8 cellular contexts compared by ENCODE assay signal in the genomic region with DNA sequence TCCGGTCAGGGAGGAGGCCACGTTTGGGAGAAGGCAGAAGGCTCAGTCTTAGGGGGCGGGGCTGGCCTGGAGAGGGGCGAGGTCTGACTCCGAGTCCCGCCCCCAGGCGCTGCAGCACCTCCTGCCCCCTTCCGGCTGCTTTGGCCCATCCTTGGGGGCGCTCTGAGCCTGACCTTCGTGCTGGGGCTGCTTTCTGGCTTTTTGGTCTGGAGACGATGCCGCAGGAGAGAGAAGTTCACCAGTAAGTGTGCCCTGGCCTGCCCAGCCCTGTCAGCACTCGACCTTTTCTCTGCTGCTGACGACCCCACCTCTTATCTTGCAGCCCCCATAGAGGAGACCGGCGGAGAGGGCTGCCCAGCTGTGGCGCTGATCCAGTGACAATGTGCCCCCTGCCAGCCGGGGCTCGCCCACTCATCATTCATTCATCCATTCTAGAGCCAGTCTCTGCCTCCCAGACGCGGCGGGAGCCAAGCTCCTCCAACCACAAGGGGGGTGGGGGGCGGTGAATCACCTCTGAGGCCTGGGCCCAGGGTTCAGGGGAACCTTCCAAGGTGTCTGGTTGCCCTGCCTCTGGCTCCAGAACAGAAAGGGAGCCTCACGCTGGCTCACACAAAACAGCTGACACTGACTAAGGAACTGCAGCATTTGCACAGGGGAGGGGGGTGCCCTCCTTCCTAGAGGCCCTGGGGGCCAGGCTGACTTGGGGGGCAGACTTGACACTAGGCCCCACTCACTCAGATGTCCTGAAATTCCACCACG. TPM values are rescaled to one million over a fixed set of nuclear protein-coding genes. Genes with fewer than 3 reads are reported as not detected.
A peak's percentile ranks its signal among the peaks of the same experiment; 100 is the strongest.
DNase-seq lines count a peak whose midpoint lies in the region; ATAC-seq and TF ChIP-seq lines count a peak whose summit lies in the region.

No MANE protein-coding gene starts in this region.

- DNase-seq in COLO668 (lab: John Stamatoyannopoulos, UW; ENCODE audit: unreplicated experiment) (peak; percentile 73), HS-27A (ENCODE audit: low read depth) (peak; percentile 96), SK-N-MC (ENCODE audit: low read depth, low spot score) (no peak), germinal center (ENCODE audit: low spot score) (peak; percentile 82), osteoblast (ENCODE audit: insufficient read length, low spot score, missing footprints) (peak; percentile 98)
- peak; percentile 81 for DNase-seq in activated naive CD4-positive, alpha-beta T cell treated with Interleukin-2 at 50 U/mL for 16 hours

- no peak for ATAC-seq in HG03439 (IDR thresholded peaks at IDR 0.05; ENCODE audit: unreplicated experiment)

- H3K4me1 ChIP-seq in osteoblast (ENCODE audit: insufficient read depth, low read length) (peaks cover 20% of the 10 kb centered on the region), thymus (ENCODE audit: control insufficient read depth, insufficient read depth, low read length) (peaks cover 38% of the 10 kb centered on the region)

- H3K9me3 ChIP-seq in SK-N-MC (ENCODE audit: low read depth, low read length) (no peaks in the 10 kb centered on the region), osteoblast (ENCODE audit: low read depth, low read length) (no peaks in the 10 kb centered on the region), thymus (ENCODE audit: control insufficient read depth) (no peaks in the 10 kb centered on the region)

- peak overlapping the region; percentile 96 for H3K4me2 ChIP-seq in osteoblast (ENCODE audit: insufficient read depth, low read length)

- H3K9ac ChIP-seq in SK-N-MC (ENCODE audit: insufficient read length), result no peak overlapping the region

- no peaks in the 10 kb centered on the region for H3K79me2 ChIP-seq in osteoblast (ENCODE audit: insufficient read depth, low read length)

- peaks cover 32% of the 10 kb centered on the region for H4K20me1 ChIP-seq in osteoblast (ENCODE audit: insufficient read depth, low read length)

- H3K27ac ChIP-seq in SK-N-MC (peak overlapping the region; percentile 77; the same call in 1 of the 2 replicates), osteoblast (ENCODE audit: low read depth, low read length) (peak overlapping the region; percentile 98), thymus (ENCODE audit: low read depth) (peak overlapping the region; percentile 55)

- 28% methylated on average over 25 of the region's 25 CpGs for WGBS in thymus

- TF ChIP-seq CTCF in osteoblast (IDR thresholded peaks at IDR 0.05; ENCODE audit: extremely low read depth, low read depth, low read length), result peak; percentile 28

- H3K27me3 ChIP-seq in osteoblast (ENCODE audit: insufficient read depth, low read length), result peaks cover 5% of the 10 kb centered on the region
- peaks cover 42% of the 10 kb centered on the region for H3K27me3 ChIP-seq in thymus (ENCODE audit: control insufficient read depth, insufficient read depth)

- H3K4me3 ChIP-seq in SK-N-MC, result peak overlapping the region; percentile 83
- peak overlapping the region; percentile 94 for H3K4me3 ChIP-seq in osteoblast (ENCODE audit: insufficient read depth, low read length)
- peak overlapping the region; percentile 60 for H3K4me3 ChIP-seq in thymus (ENCODE audit: low read length)

- peaks cover 8% of the 10 kb centered on the region; the same call in 1 of the 2 replicates for H3K36me3 ChIP-seq in SK-N-MC (ENCODE audit: insufficient read depth, low read length)
- peaks cover 23% of the 10 kb centered on the region for H3K36me3 ChIP-seq in osteoblast (ENCODE audit: insufficient read depth, low read length)
- peaks cover 8% of the 10 kb centered on the region for H3K36me3 ChIP-seq in thymus (ENCODE audit: control insufficient read depth, insufficient read depth)

- H2AFZ ChIP-seq in osteoblast (ENCODE audit: low read length), result no peak overlapping the region

RNA-seq across cellular contexts. Expression of a gene that starts 1.5 kb away (rescaled TPM):
- total RNA-seq in osteoblast, result 143 and 159 TPM in 2 replicates
- polyA plus RNA-seq in thymus, result 46.9 TPM

RNA-seq across cellular contexts. Expression of a gene that starts 2.1 kb away (rescaled TPM):
- 20.3 and 21.2 TPM in 2 replicates for total RNA-seq in osteoblast
- polyA plus RNA-seq in thymus, result 56.0 TPM

RNA-seq across cellular contexts. Expression of a gene that starts 2.2 kb away (rescaled TPM):
- 21.8 and 23.5 TPM in 2 replicates for total RNA-seq in osteoblast
- polyA plus RNA-seq in thymus, result 36.8 TPM

RNA-seq across cellular contexts. Expression of a gene that starts 3.6 kb away (rescaled TPM):
- total RNA-seq in osteoblast, result under 0.01 TPM in 1 of 2 replicates, not detected in the other
- polyA plus RNA-seq in thymus, result 0.48 TPM

RNA-seq across cellular contexts. Expression of a gene that starts 8.9 kb away (rescaled TPM):
- not detected in 2 replicates for total RNA-seq in osteoblast
- polyA plus RNA-seq in thymus, result 0.98 TPM
